ENCODE assay signal across 9 cellular contexts in the genomic region with DNA sequence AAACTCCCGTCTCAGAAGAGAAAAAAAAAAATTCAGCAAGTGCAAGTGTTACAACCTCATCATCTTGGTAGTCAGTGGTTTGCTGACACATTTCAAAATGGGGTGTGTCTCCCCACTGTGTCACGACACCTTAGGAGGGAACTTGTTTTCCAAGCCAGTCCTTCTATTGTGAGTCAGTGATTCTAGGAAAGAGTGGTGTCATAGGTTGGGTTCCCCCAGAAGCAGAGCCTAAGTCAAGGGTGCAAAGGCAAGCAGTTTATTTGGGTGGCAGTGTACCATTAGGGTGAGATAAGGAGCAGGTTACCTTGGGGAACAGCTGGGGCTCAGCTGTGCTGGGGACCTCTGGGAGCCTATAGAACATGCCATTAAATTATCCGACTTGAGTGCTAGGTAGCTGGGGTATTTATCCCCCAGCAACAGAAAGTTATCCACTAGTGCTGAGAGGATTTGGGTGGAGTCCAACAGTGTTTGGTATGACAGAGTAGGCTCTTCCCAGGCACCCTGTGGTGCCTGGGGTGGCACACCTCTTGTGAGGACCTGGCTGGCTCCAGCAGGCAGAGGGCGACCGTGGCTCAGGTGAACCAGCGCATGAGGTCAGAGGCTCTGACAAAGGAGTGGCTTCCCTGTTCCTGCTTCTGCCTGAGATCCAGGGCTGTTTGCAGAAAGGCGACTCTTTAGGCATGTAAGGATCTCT. TPM values are rescaled to one million over a fixed set of nuclear protein-coding genes. Genes with fewer than 3 reads are reported as not detected.
A peak's percentile ranks its signal among the peaks of the same experiment; 100 is the strongest.
DNase-seq lines count a peak whose midpoint lies in the region; ATAC-seq and TF ChIP-seq lines count a peak whose summit lies in the region.
"Had no signal": no experiment of that assay in that cellular context is flagged by ENCODE, and none has a peak within 500 bp of the region (broad histone marks: within the 10 kb centered on the region; RNA-seq: fewer than 3 reads in every experiment).

No MANE protein-coding gene starts in this region.

- peaks cover 51% of the 10 kb centered on the region for H3K4me1 Mint-ChIP-seq in activated CD8-positive, alpha-beta memory T cell treated with anti-CD3 and anti-CD28 coated beads, Interleukin-2, amount 10 ng/mL, durations not matched to agents 7 days and 5 days

- CTCF ChIA-PET in activated CD8-positive, alpha-beta memory T cell treated with anti-CD3 and anti-CD28 coated beads, Interleukin-2, amount 10 ng/mL, durations not matched to agents 7 days and 5 days (lab: Charles Lee) = interaction anchor here (0.9 to 2.4 kb wide), 5 partner anchors 10 to 60 kb away, joined by 3 to 12 read pairs (median 5); no protein-coding TSS in a partner anchor

- H3K27me3 ChIP-seq in foreskin keratinocyte = no peaks in the 10 kb centered on the region
- no peaks in the 10 kb centered on the region for H3K27me3 ChIP-seq in suprapubic skin

- peak overlapping the region; percentile 23 for H3K4me3 Mint-ChIP-seq in activated CD8-positive, alpha-beta memory T cell treated with anti-CD3 and anti-CD28 coated beads, Interleukin-2, amount 10 ng/mL, durations not matched to agents 7 days and 5 days
- H3K4me3 Mint-ChIP-seq: neural crest cell had no signal

- H3K36me3 Mint-ChIP-seq in activated CD8-positive, alpha-beta memory T cell treated with anti-CD3 and anti-CD28 coated beads, Interleukin-2, amount 10 ng/mL, durations not matched to agents 7 days and 5 days = peaks cover 3% of the 10 kb centered on the region

- TF ChIP-seq POLR2A in suprapubic skin (IDR thresholded peaks at IDR 0.05) = no peak

- H3K27ac ChIP-seq in foreskin keratinocyte (peak overlapping the region; percentile 94), suprapubic skin (peak overlapping the region; percentile 57)

- H3K36me3 ChIP-seq in suprapubic skin = no peaks in the 10 kb centered on the region

- no peaks in the 10 kb centered on the region for H3K9me3 Mint-ChIP-seq in activated CD8-positive, alpha-beta memory T cell treated with anti-CD3 and anti-CD28 coated beads, Interleukin-2, amount 10 ng/mL, durations not matched to agents 7 days and 5 days (ENCODE audit: low read depth)
- H3K9me3 Mint-ChIP-seq: neural crest cell had no signal

- H3K27me3 Mint-ChIP-seq in activated CD8-positive, alpha-beta memory T cell treated with anti-CD3 and anti-CD28 coated beads, Interleukin-2, amount 10 ng/mL, durations not matched to agents 7 days and 5 days = peaks cover 29% of the 10 kb centered on the region

- H3K27ac Mint-ChIP-seq in activated CD8-positive, alpha-beta memory T cell treated with anti-CD3 and anti-CD28 coated beads, Interleukin-2, amount 10 ng/mL, durations not matched to agents 7 days and 5 days = peak overlapping the region; percentile 81

- peak; percentile 90 for DNase-seq in activated CD8-positive, alpha-beta memory T cell treated with anti-CD3 and anti-CD28 coated beads, Interleukin-2, amount 10 ng/mL, durations not matched to agents 7 days and 5 days
- DNase-seq in activated CD8-positive, alpha-beta memory T cell treated with anti-CD3 and anti-CD28 coated beads, Interleukin-2, amount 50 U/mL, for 4 hours = no peak
- DNase-seq in RKO (ENCODE audit: low spot score) (peak; percentile 56), foreskin keratinocyte (peak; percentile 85 to 94), suprapubic skin (ENCODE audit: low spot score in 2 of 2) (no peak), NCI-H128 (lab: John Stamatoyannopoulos, UW; ENCODE audit: unreplicated experiment) (no peak)

- TF ChIP-seq EP300 in suprapubic skin (IDR thresholded peaks at IDR 0.05) = no peak

- no peak overlapping the region for H3K4me3 ChIP-seq in suprapubic skin

- peak; percentile 71 for TF ChIP-seq CTCF in foreskin keratinocyte (conservative IDR thresholded peaks at IDR 0.05)
- TF ChIP-seq CTCF in suprapubic skin (IDR thresholded peaks at IDR 0.05) = peak in 1 of 2 donors; percentile 29

- H3K4me1 ChIP-seq in foreskin keratinocyte (peaks cover 42% of the 10 kb centered on the region), suprapubic skin (peaks cover 60% of the 10 kb centered on the region)

- 53% methylated on average over 6 of the region's 7 CpGs for WGBS in suprapubic skin

- no peaks in the 10 kb centered on the region for H3K9me3 ChIP-seq in suprapubic skin

- ATAC-seq in activated CD8-positive, alpha-beta memory T cell treated with anti-CD3 and anti-CD28 coated beads, Interleukin-2, amount 10 ng/mL, durations not matched to agents 7 days and 5 days = peak; percentile 97
- ATAC-seq in foreskin keratinocyte (peak; percentile 77), HG03378 (IDR thresholded peaks at IDR 0.05; ENCODE audit: unreplicated experiment) (no peak), HG03108 (IDR thresholded peaks at IDR 0.05; ENCODE audit: unreplicated experiment) (no peak)

RNA-seq across cellular contexts. Expression of a gene that starts 41.7 kb away (rescaled TPM):
- total RNA-seq in activated CD8-positive, alpha-beta memory T cell treated with anti-CD3 and anti-CD28 coated beads, Interleukin-2, amount 10 ng/mL, durations not matched to agents 7 days and 5 days = 10 to 100 TPM; 11.4 to 20.1 TPM
- 22.6 and 26.2 TPM in 2 replicates for total RNA-seq in foreskin keratinocyte
- 4.7 and 6.6 TPM in 2 replicates for polyA plus RNA-seq in foreskin keratinocyte
- 100 to 1,000 TPM in 2 of 4 donors, 10 to 100 TPM in 2; 74.4 to 116 (median 97.0) TPM for total RNA-seq in suprapubic skin

RNA-seq across cellular contexts. Expression of a gene that starts 47.7 kb away (rescaled TPM):
- not detected for total RNA-seq in activated CD8-positive, alpha-beta memory T cell treated with anti-CD3 and anti-CD28 coated beads, Interleukin-2, amount 10 ng/mL, durations not matched to agents 7 days and 5 days
- total RNA-seq in foreskin keratinocyte (not detected in 2 replicates), suprapubic skin (1 to 10 TPM in 3 of 4 donors, not detected in 1; 1.6 to 4.7 (median 4.7) TPM)
- polyA plus RNA-seq in foreskin keratinocyte = not detected in 2 replicates
- total RNA-seq: neural crest cell had no signal

Comparison
In these comparisons a context has a peak if more than half of its experiments do, and no peak if none do; other contexts are left out.
1. DNase-seq: peak in activated CD8-positive, alpha-beta memory T cell treated with anti-CD3 and anti-CD28 coated beads, Interleukin-2, amount 10 ng/mL, durations not matched to agents 7 days and 5 days (single experiment), RKO (single experiment) and foreskin keratinocyte (2 of 2); none in activated CD8-positive, alpha-beta memory T cell treated with anti-CD3 and anti-CD28 coated beads, Interleukin-2, amount 50 U/mL, for 4 hours (single experiment), suprapubic skin (0 of 2) and NCI-H128 (single experiment).
2. ATAC-seq: peak in activated CD8-positive, alpha-beta memory T cell treated with anti-CD3 and anti-CD28 coated beads, Interleukin-2, amount 10 ng/mL, durations not matched to agents 7 days and 5 days (single experiment) and foreskin keratinocyte (single experiment); none in HG03378 (single experiment) and HG03108 (single experiment).